In the genomic region with DNA sequence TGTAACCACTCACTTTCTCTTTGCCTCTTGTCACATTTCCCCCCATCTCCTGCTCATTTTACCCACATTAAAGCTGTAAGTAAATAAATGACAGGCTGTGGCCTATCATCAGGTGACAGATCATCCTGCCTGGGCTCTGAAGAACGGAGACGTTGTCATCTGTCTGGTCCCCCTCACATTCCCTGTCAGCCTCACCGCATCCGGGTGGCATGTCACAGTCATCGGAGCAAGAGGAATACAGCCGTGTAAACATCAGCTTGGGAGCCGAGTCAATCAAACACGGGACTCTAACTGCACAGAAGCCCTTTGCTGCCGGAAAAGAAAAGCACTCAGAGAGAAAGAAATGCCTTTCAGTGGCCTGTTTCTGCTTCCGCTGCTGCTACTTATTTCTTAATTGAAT, we compare ENCODE assay signal across 9 cellular contexts.
DNase-seq lines count a peak whose midpoint lies in the region; ATAC-seq and TF ChIP-seq lines count a peak whose summit lies in the region.
"Had no signal": no experiment of that assay in that cellular context is flagged by ENCODE, and none has a peak within 500 bp of the region (broad histone marks: within the 10 kb centered on the region; RNA-seq: fewer than 3 reads in every experiment).

No MANE protein-coding gene starts in this region.

- intact Hi-C loops in Panc1 (cut with micrococcal nuclease; ENCODE audit: unreplicated experiment), result no loop called here
- intact Hi-C loops in lower leg skin (cut with DNase I; ENCODE audit: low total_unique reads), result no loop called here

- no peaks in the 10 kb centered on the region for H3K79me1 ChIP-seq in mesenchymal stem cell (replicated peaks; ENCODE audit: low read length, poor library complexity, severe bottlenecking)

- no peaks in the 10 kb centered on the region for H3K27me3 Mint-ChIP-seq in endodermal cell (ENCODE audit: insufficient read depth)

- no peaks in the 10 kb centered on the region for H3K9me2 ChIP-seq in SK-N-SH

- no peaks in the 10 kb centered on the region for H3K4me1 Mint-ChIP-seq in endodermal cell

- H2AK5ac ChIP-seq in mesenchymal stem cell (ENCODE audit: low read length, severe bottlenecking), result no peak overlapping the region

- H2BK15ac ChIP-seq in mesenchymal stem cell (ENCODE audit: low read depth, poor library complexity, severe bottlenecking), result no peak overlapping the region

- H3K4me2 ChIP-seq in SK-N-SH (peak overlapping the region; percentile 40; the same call in 1 of the 2 replicates), mesenchymal stem cell (ENCODE audit: low read length, poor library complexity, severe bottlenecking) (no peak overlapping the region)

- H3K4me1 ChIP-seq in SK-N-SH (ENCODE audit: control insufficient read depth in 1 of 2, insufficient read depth in 2 of 2, low read depth in 1 of 2, low read length in 1 of 2) (no peaks in the 10 kb centered on the region), Panc1 (ENCODE audit: control insufficient read depth, insufficient read depth, low read length) (peaks cover 14% of the 10 kb centered on the region), mesenchymal stem cell (ENCODE audit: control insufficient read depth, insufficient read depth, low read depth, low read length) (no peaks in the 10 kb centered on the region), endodermal cell (ENCODE audit: control insufficient read depth, insufficient read depth, low read length) (no peaks in the 10 kb centered on the region)

- H3K27ac ChIP-seq in SK-N-SH (ENCODE audit: low read depth in 2 of 2, low read length in 1 of 2) (peak overlapping the region in 1 of 2 experiments; percentile 40; a peak in 1 of 4 replicates), Panc1 (ENCODE audit: low read length) (peak overlapping the region; percentile 64; the same call in 1 of the 2 replicates), mesenchymal stem cell (ENCODE audit: low read length, poor library complexity, severe bottlenecking) (no peak overlapping the region), endodermal cell (ENCODE audit: low read depth, low read length) (no peak overlapping the region)

- no peak overlapping the region for H3K9ac ChIP-seq in SK-N-SH
- no peak overlapping the region for H3K9ac ChIP-seq in mesenchymal stem cell (ENCODE audit: low read length)
- no peak overlapping the region for H3K9ac ChIP-seq in endodermal cell (ENCODE audit: extremely low read depth, low read length, poor library complexity, severe bottlenecking)

- ATAC-seq in SK-N-SH treated with all-trans-retinoic acid at 6 μM for 48 hours (no peak), Panc1 (peak; percentile 73), HG03025 (IDR thresholded peaks at IDR 0.05; ENCODE audit: low FRiP score, unreplicated experiment) (no peak)

- H3K4ac ChIP-seq in mesenchymal stem cell (ENCODE audit: low read depth in 1 of 2, low read length in 2 of 2), result no peak overlapping the region

- H3K23ac ChIP-seq in mesenchymal stem cell (ENCODE audit: low read length in 2 of 2), result no peak overlapping the region

- no peaks in the 10 kb centered on the region for H4K20me1 ChIP-seq in SK-N-SH (ENCODE audit: insufficient read depth)

- no peak overlapping the region for H2BK12ac ChIP-seq in mesenchymal stem cell (ENCODE audit: low read length in 2 of 2)

- no peak overlapping the region for H3K27ac Mint-ChIP-seq in endodermal cell

- H2AFZ ChIP-seq in SK-N-SH (ENCODE audit: low read depth) (peak overlapping the region; percentile 69), mesenchymal stem cell (ENCODE audit: low read depth, low read length) (peak overlapping the region; percentile 19)

- no peak overlapping the region for H2BK5ac ChIP-seq in mesenchymal stem cell (ENCODE audit: low read depth, low read length, poor library complexity, severe bottlenecking)

- H3K36me3 ChIP-seq in SK-N-SH (replicated peaks in 1 of 2; ENCODE audit: control insufficient read depth in 1 of 2, insufficient read depth in 2 of 2, low read length in 1 of 2) (no peaks in the 10 kb centered on the region), Panc1 (ENCODE audit: control insufficient read depth, insufficient read depth, low read length) (no peaks in the 10 kb centered on the region), mesenchymal stem cell (ENCODE audit: control insufficient read depth in 1 of 2, insufficient read depth in 2 of 2, low read depth in 1 of 2, low read length in 2 of 2) (no peaks in the 10 kb centered on the region), endodermal cell (ENCODE audit: control insufficient read depth, insufficient read depth, low read length) (no peaks in the 10 kb centered on the region)

- BruUV-seq in Panc1 (replicated peaks; lab: Mats Ljungman, UMichigan), result no TSS peak

- no peak overlapping the region for H3K14ac ChIP-seq in mesenchymal stem cell (ENCODE audit: low read length in 2 of 2)

- no peak overlapping the region for H2BK120ac ChIP-seq in mesenchymal stem cell (ENCODE audit: low read depth, low read length)

- in situ Hi-C loops in Panc1 (cut with HindIII; ENCODE audit: low pct_unique_long_range_greater_than_20kb, low sequenced_read_pairs), result no loop called here

- no peaks in the 10 kb centered on the region for H3K36me3 Mint-ChIP-seq in endodermal cell (ENCODE audit: low read depth)

- no peaks in the 10 kb centered on the region for H3F3A ChIP-seq in SK-N-SH (replicated peaks; ENCODE audit: insufficient read depth)

- TF ChIP-seq POLR2A in lower leg skin (IDR thresholded peaks at IDR 0.05), result no peak

- H3K18ac ChIP-seq in mesenchymal stem cell (ENCODE audit: low read depth in 1 of 2, low read length in 2 of 2), result no peak overlapping the region

- H4K91ac ChIP-seq in mesenchymal stem cell (ENCODE audit: low read length), result no peak overlapping the region

- no peak for TF ChIP-seq CTCF in SK-N-SH (IDR thresholded peaks at IDR 0.05)
- no peak for TF ChIP-seq CTCF in Panc1 (IDR thresholded peaks at IDR 0.05)
- no peak for TF ChIP-seq CTCF in lower leg skin (IDR thresholded peaks at IDR 0.05)
- TF ChIP-seq CTCF in endodermal cell (conservative IDR thresholded peaks at IDR 0.05), result no peak
- TF ChIP-seq CTCF in GM20000 (IDR thresholded peaks at IDR 0.05; ENCODE audit: extremely low read depth, missing control alignments), result no peak

- no peaks in the 10 kb centered on the region for H3K79me2 ChIP-seq in SK-N-SH (ENCODE audit: insufficient read depth)

- no peak for TF ChIP-seq RAD21 in SK-N-SH (IDR thresholded peaks at IDR 0.05; ENCODE audit: low read length)

- H3K4me3 ChIP-seq in SK-N-SH (ENCODE audit: low read depth in 2 of 2, low read length in 1 of 2) (no peak overlapping the region), Panc1 (ENCODE audit: low read depth in 2 of 2, low read length in 2 of 2) (peak overlapping the region in 1 of 2 experiments; percentile 36; a peak in 2 of 4 replicates), mesenchymal stem cell (ENCODE audit: insufficient read depth in 1 of 2, low read depth in 1 of 2, low read length in 2 of 2) (no peak overlapping the region), lower leg skin (ENCODE audit: low read depth, poor library complexity, severe bottlenecking) (no peak overlapping the region), endodermal cell (ENCODE audit: low read length) (no peak overlapping the region)

- 8% methylated on average over 10 of the region's 10 CpGs for WGBS in SK-N-SH (ENCODE audit: low lambda C conversion rate)
- 34% methylated on average over 10 of the region's 10 CpGs for whole genome bisulfite sequencing in mesenchymal stem cell
- WGBS in lower leg skin, 2 donors, result 73 to 81% methylated on average over 10 of the region's 10 CpGs
- 87 to 93% methylated on average over 10 of the region's 10 CpGs for WGBS in endodermal cell (ENCODE audit: insufficient coverage in 1 of 2, insufficient read length in 1 of 2), 2 experiments

- TF ChIP-seq EP300 in SK-N-SH (IDR thresholded peaks at IDR 0.05; ENCODE audit: borderline replicate concordance in 1 of 2, low read depth in 1 of 2, low read length in 1 of 2), result no peak

- CTCF ChIA-PET in SK-N-SH (lab: Yijun Ruan, JAX), result no interaction called here
- CTCF ChIA-PET in Panc1 (lab: Charles Lee), result no interaction called here

- POLR2A ChIA-PET in SK-N-SH (lab: Yijun Ruan, JAX) (no interaction called here), Panc1 (lab: Charles Lee) (no interaction called here)

- DNase-seq in SK-N-SH, result no peak
- peak; percentile 46 for DNase-seq in Panc1 (ENCODE audit: low read depth, low spot score)
- DNase-seq in mesenchymal stem cell, result peak; percentile 15
- DNase-seq in lower leg skin (ENCODE audit: low spot score in 2 of 2), result no peak
- DNase-seq in endodermal cell, result no peak
- DNase-seq in GM20000 (ENCODE audit: low spot score), result no peak
- DNase-seq: aorta had no signal

- H3K9me3 ChIP-seq in SK-N-SH, result no peaks in the 10 kb centered on the region
- no peaks in the 10 kb centered on the region for H3K9me3 ChIP-seq in Panc1 (ENCODE audit: control insufficient read depth, insufficient read depth, low read depth, low read length)
- no peaks in the 10 kb centered on the region for H3K9me3 ChIP-seq in mesenchymal stem cell (ENCODE audit: control insufficient read depth, low read length)
- no peaks in the 10 kb centered on the region for H3K9me3 ChIP-seq in endodermal cell (ENCODE audit: control insufficient read depth, low read length)

- H3K27me3 ChIP-seq in SK-N-SH (ENCODE audit: insufficient read depth) (no peaks in the 10 kb centered on the region), Panc1 (ENCODE audit: control insufficient read depth, insufficient read depth, low read length) (no peaks in the 10 kb centered on the region), mesenchymal stem cell (ENCODE audit: control insufficient read depth in 1 of 2, insufficient read depth in 1 of 2, low read length in 2 of 2) (no peaks in the 10 kb centered on the region), endodermal cell (ENCODE audit: control insufficient read depth, insufficient read depth, low read length, poor library complexity, severe bottlenecking) (no peaks in the 10 kb centered on the region)

- H3K9me3 Mint-ChIP-seq in endodermal cell, result no peaks in the 10 kb centered on the region

- H4K8ac ChIP-seq in mesenchymal stem cell (ENCODE audit: low read length), result no peak overlapping the region

- H3K4me3 Mint-ChIP-seq in endodermal cell, result no peak overlapping the region

TF ChIP-seq in SK-N-SH, 30 proteins besides CTCF, POLR2A, EP300 and RAD21:
- TF ChIP-seq CHD2 (IDR thresholded peaks at IDR 0.05; ENCODE audit: low read length, partially characterized antibody), result no peak
- no peak for TF ChIP-seq RFX5 (IDR thresholded peaks at IDR 0.05; ENCODE audit: low read length)
- TF ChIP-seq POLR2AphosphoS5 (IDR thresholded peaks at IDR 0.05; ENCODE audit: low read depth, low read length), result no peak

TF ChIP-seq in SK-N-SH treated with all-trans-retinoic acid at 6 μM for 48 hours, 23 proteins besides CTCF, POLR2A, EP300 and RAD21 (continues in another document):
- TF ChIP-seq ZNF70 (CRISPR knock-in tag; IDR thresholded peaks at IDR 0.05) (no peak), ESRRG (CRISPR knock-in tag; IDR thresholded peaks at IDR 0.05) (no peak)

Comparison
In these comparisons a context has a peak if more than half of its experiments do, and no peak if none do; other contexts are left out.
1. DNase-seq: peak in Panc1 (single experiment) and mesenchymal stem cell (single experiment); none in SK-N-SH (single experiment), lower leg skin (0 of 2), endodermal cell (single experiment) and GM20000 (single experiment).